In the genomic region with DNA sequence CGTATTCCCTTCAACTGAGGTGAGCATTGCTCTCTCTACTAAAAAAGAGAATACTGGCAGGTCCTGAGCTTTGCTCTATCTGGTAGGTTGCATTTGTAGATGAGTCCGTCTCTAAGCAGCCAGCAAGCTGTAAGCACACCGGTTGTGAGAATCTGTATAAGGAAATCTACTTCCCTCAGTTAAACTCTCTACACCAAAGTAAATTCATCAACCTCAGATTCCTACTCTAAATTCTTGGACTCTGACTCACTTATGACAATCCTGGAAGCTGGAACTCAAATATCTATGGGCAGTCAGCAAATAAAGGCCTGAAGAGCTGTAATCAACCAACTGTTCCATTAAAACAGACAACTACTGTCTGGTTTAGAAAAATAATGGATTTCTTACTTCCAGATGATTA, we compare ENCODE assay signal across 1 cellular context.
TF ChIP-seq lines count a peak whose summit lies in the region.

No MANE protein-coding gene starts in this region.

TF ChIP-seq in SK-N-SH, 30 proteins besides CTCF, POLR2A, EP300 and RAD21 (continued from another document):
- TF ChIP-seq, protein P1, sequence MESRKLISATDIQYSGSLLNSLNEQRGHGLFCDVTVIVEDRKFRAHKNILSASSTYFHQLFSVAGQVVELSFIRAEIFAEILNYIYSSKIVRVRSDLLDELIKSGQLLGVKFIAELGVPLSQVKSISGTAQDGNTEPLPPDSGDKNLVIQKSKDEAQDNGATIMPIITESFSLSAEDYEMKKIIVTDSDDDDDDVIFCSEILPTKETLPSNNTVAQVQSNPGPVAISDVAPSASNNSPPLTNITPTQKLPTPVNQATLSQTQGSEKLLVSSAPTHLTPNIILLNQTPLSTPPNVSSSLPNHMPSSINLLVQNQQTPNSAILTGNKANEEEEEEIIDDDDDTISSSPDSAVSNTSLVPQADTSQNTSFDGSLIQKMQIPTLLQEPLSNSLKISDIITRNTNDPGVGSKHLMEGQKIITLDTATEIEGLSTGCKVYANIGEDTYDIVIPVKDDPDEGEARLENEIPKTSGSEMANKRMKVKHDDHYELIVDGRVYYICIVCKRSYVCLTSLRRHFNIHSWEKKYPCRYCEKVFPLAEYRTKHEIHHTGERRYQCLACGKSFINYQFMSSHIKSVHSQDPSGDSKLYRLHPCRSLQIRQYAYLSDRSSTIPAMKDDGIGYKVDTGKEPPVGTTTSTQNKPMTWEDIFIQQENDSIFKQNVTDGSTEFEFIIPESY (IDR thresholded peaks at IDR 0.05; ENCODE audit: borderline replicate concordance, low read depth), result no peak
- no peak for TF ChIP-seq FOXJ3 (CRISPR knock-in tag; IDR thresholded peaks at IDR 0.05)
- TF ChIP-seq, protein P2, sequence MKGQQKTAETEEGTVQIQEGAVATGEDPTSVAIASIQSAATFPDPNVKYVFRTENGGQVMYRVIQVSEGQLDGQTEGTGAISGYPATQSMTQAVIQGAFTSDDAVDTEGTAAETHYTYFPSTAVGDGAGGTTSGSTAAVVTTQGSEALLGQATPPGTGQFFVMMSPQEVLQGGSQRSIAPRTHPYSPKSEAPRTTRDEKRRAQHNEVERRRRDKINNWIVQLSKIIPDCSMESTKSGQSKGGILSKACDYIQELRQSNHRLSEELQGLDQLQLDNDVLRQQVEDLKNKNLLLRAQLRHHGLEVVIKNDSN (IDR thresholded peaks at IDR 0.05; ENCODE audit: borderline replicate concordance, low read depth), result no peak
- TF ChIP-seq TAF1 (IDR thresholded peaks at IDR 0.05; ENCODE audit: borderline replicate concordance, low read depth, low read length), result no peak
- TF ChIP-seq SMC3 (IDR thresholded peaks at IDR 0.05; ENCODE audit: low read depth, low read length), result no peak
- peak; percentile 46; the same call in 1 of the 2 replicates for TF ChIP-seq TEAD4 (IDR thresholded peaks at IDR 0.05; ENCODE audit: borderline replicate concordance, insufficient read depth)
- TF ChIP-seq CHD2 (IDR thresholded peaks at IDR 0.05; ENCODE audit: low read length, partially characterized antibody), result no peak
- no peak for TF ChIP-seq ELF1 (IDR thresholded peaks at IDR 0.05)
- TF ChIP-seq, protein P3, sequence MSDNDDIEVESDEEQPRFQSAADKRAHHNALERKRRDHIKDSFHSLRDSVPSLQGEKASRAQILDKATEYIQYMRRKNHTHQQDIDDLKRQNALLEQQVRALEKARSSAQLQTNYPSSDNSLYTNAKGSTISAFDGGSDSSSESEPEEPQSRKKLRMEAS (IDR thresholded peaks at IDR 0.05; ENCODE audit: low read depth), result no peak
- no peak for TF ChIP-seq FOXM1 (IDR thresholded peaks at IDR 0.05; ENCODE audit: low read depth)
- TF ChIP-seq JUND (IDR thresholded peaks at IDR 0.05), result peak; percentile 63
- TF ChIP-seq, protein P4, sequence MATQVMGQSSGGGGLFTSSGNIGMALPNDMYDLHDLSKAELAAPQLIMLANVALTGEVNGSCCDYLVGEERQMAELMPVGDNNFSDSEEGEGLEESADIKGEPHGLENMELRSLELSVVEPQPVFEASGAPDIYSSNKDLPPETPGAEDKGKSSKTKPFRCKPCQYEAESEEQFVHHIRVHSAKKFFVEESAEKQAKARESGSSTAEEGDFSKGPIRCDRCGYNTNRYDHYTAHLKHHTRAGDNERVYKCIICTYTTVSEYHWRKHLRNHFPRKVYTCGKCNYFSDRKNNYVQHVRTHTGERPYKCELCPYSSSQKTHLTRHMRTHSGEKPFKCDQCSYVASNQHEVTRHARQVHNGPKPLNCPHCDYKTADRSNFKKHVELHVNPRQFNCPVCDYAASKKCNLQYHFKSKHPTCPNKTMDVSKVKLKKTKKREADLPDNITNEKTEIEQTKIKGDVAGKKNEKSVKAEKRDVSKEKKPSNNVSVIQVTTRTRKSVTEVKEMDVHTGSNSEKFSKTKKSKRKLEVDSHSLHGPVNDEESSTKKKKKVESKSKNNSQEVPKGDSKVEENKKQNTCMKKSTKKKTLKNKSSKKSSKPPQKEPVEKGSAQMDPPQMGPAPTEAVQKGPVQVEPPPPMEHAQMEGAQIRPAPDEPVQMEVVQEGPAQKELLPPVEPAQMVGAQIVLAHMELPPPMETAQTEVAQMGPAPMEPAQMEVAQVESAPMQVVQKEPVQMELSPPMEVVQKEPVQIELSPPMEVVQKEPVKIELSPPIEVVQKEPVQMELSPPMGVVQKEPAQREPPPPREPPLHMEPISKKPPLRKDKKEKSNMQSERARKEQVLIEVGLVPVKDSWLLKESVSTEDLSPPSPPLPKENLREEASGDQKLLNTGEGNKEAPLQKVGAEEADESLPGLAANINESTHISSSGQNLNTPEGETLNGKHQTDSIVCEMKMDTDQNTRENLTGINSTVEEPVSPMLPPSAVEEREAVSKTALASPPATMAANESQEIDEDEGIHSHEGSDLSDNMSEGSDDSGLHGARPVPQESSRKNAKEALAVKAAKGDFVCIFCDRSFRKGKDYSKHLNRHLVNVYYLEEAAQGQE (IDR thresholded peaks at IDR 0.05; ENCODE audit: low read depth, low read length), result no peak
- no peak for TF ChIP-seq POLR2AphosphoS5 (IDR thresholded peaks at IDR 0.05; ENCODE audit: low read depth, low read length)
- TF ChIP-seq FOSL2 (IDR thresholded peaks at IDR 0.05; ENCODE audit: borderline replicate concordance, low read depth), result peak; percentile 63; the same call in 1 of the 2 replicates
- TF ChIP-seq RCOR1 (IDR thresholded peaks at IDR 0.05; ENCODE audit: low read length), result no peak
- no peak for TF ChIP-seq NFIC (IDR thresholded peaks at IDR 0.05; ENCODE audit: borderline replicate concordance)
- no peak for TF ChIP-seq EZH2phosphoT487 (IDR thresholded peaks at IDR 0.05; ENCODE audit: borderline replicate concordance, low read depth)
- TF ChIP-seq, protein P5, sequence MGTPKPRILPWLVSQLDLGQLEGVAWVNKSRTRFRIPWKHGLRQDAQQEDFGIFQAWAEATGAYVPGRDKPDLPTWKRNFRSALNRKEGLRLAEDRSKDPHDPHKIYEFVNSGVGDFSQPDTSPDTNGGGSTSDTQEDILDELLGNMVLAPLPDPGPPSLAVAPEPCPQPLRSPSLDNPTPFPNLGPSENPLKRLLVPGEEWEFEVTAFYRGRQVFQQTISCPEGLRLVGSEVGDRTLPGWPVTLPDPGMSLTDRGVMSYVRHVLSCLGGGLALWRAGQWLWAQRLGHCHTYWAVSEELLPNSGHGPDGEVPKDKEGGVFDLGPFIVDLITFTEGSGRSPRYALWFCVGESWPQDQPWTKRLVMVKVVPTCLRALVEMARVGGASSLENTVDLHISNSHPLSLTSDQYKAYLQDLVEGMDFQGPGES (IDR thresholded peaks at IDR 0.05; ENCODE audit: low read depth, low read length), result no peak
- no peak for TF ChIP-seq RFX5 (IDR thresholded peaks at IDR 0.05; ENCODE audit: low read length)
- TF ChIP-seq NRF1 (IDR thresholded peaks at IDR 0.05; ENCODE audit: low read depth, low read length), result no peak
- TF ChIP-seq, protein P6, sequence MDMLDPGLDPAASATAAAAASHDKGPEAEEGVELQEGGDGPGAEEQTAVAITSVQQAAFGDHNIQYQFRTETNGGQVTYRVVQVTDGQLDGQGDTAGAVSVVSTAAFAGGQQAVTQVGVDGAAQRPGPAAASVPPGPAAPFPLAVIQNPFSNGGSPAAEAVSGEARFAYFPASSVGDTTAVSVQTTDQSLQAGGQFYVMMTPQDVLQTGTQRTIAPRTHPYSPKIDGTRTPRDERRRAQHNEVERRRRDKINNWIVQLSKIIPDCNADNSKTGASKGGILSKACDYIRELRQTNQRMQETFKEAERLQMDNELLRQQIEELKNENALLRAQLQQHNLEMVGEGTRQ (IDR thresholded peaks at IDR 0.05; ENCODE audit: borderline replicate concordance, low read depth, low read length), result no peak
TF ChIP-seq in SK-N-SH: peak in this region for 5.
